Comparison of ENCODE assay signal across 11 cellular contexts in the genomic region with DNA sequence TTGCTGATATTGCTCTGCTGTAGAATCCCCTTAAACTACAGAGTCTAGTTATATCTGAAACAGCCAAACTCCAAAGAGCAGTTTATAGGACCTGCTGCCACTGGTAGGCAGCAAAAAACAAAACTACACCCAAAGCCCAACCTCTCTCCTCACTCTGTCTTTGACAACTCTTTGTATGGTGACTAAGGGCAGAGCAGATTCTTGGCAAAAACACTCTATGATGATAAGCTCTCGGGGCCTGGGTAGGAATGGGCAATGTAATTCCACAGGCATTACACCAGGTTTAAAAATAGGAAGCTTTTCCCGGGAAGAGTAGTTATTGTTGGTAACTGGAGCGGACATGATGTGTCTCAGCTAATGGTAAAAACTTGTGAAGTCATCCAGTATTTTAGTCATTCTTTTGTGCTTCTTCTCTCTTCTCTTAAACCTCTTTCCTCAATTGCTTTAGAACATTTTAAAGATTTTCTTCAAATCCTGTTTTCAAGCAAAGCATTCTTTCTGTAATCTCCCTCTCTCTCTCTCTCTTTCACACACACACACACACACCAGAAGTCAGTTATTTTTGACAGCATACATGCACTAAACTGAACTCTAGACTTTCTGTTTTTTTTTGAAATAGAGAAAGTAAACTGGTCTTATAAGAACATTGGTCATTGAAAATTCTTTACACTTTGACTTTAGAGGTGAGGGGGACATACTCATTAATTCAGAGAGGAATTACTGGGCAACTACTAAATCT.
DNase-seq lines count a peak whose midpoint lies in the region; ATAC-seq, FAIRE-seq and TF ChIP-seq lines count a peak whose summit lies in the region.
"Had no signal": no experiment of that assay in that cellular context is flagged by ENCODE, and none has a peak within 500 bp of the region (broad histone marks: within the 10 kb centered on the region; RNA-seq: fewer than 3 reads in every experiment).

No MANE protein-coding gene starts in this region.

- intact Hi-C loops in pancreas (cut with DNase I) = no loop called here

- 29 to 35% methylated on average over 3 of the region's 3 CpGs for WGBS in pancreas, 2 donors

- H3K27me3 ChIP-seq in pancreas = no peaks in the 10 kb centered on the region
- H3K27me3 ChIP-seq: testis had no signal

- H3K27ac ChIP-seq in pancreas = peak overlapping the region in 2 of 4 donors; percentile 72 to 78
- H3K27ac ChIP-seq: testis had no signal

- H3K36me3 ChIP-seq in pancreas = no peaks in the 10 kb centered on the region

- peaks cover 0 to 10% (median 0%) of the 10 kb centered on the region in 3 donors for H3K4me1 ChIP-seq in pancreas
- H3K4me1 ChIP-seq: testis had no signal

- H3K4me3 ChIP-seq in fibroblast of villous mesenchyme (ENCODE audit: low read depth, low read length) (no peak overlapping the region), pancreas (no peak overlapping the region)
- H3K4me3 ChIP-seq: testis had no signal

- H3K9me3 ChIP-seq in pancreas = no peaks in the 10 kb centered on the region
- H3K9me3 ChIP-seq: testis had no signal

- ATAC-seq in pancreas (peak; percentile 98 to 99 (median 98)), GM21529 (IDR thresholded peaks at IDR 0.05; ENCODE audit: unreplicated experiment) (no peak), GM19395 (IDR thresholded peaks at IDR 0.05; ENCODE audit: unreplicated experiment) (no peak), HG02623 (IDR thresholded peaks at IDR 0.05; ENCODE audit: unreplicated experiment) (no peak)
- ATAC-seq: activated CD4-positive, CD25-positive, alpha-beta regulatory T cell treated with anti-CD3 and anti-CD28 coated beads, Interleukin-2, amount 50 U/mL, for 24 hours had no signal

- DNase-seq in AG09319 (ENCODE audit: extremely low read depth, low read depth) (peak; percentile 49), RPMI7951 (ENCODE audit: low read depth) (peak; percentile 71), fibroblast of villous mesenchyme (ENCODE audit: low read depth) (peak; percentile 22), pancreas (peak in 4 of 6 donors; percentile 17 to 61 (median 45))
- DNase-seq in stimulated activated CD4-positive, alpha-beta T cell treated with anti-CD3 and anti-CD28 coated beads, Interleukin-1b, Interleukin-23, amount 100 ng/mL, for 48 hours = no peak
- DNase-seq: CD4-positive, CD25-positive, alpha-beta regulatory T cell; testis had no signal

- peak; percentile 82 for FAIRE-seq in pancreas (lab: Jason Lieb, UNC)

- TF ChIP-seq CTCF in AG09319 (IDR thresholded peaks at IDR 0.05; ENCODE audit: low read depth, low read length) (peak; percentile 18), fibroblast of villous mesenchyme (IDR thresholded peaks at IDR 0.05; ENCODE audit: insufficient read depth, low read depth, low read length) (no peak), pancreas (IDR thresholded peaks at IDR 0.05) (no peak)

Comparison
In these comparisons a context has a peak if more than half of its experiments do, and no peak if none do; other contexts are left out.
1. ATAC-seq: peak in pancreas (4 of 4); none in GM21529 (single experiment), GM19395 (single experiment) and HG02623 (single experiment).